1 cellular context compared by ENCODE assay signal in the genomic region with DNA sequence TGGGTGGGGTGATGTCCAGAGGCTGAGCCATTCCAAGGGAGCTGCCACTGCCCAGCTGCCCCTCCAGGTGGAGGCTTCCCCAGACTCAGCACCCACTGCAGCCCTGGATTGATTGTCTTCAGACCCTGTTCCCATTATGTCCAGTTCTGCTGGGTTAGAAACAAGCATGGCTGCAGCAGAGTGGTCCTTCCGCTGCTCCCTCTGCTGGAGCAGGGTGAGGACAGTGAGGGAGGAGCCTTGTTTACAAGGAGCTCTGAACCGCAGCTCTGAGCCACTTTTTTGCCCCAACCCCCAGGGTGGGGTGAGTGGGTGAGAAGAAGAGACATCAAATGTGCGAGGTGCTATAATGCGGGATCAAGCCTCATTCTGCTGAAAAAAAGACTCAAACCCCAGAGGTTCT.
TF ChIP-seq lines count a peak whose summit lies in the region.

No MANE protein-coding gene starts in this region.

TF ChIP-seq in SK-N-SH treated with all-trans-retinoic acid at 6 μM for 48 hours, 23 proteins besides CTCF, POLR2A, EP300 and RAD21 (continued from another document):
- TF ChIP-seq, protein P1, sequence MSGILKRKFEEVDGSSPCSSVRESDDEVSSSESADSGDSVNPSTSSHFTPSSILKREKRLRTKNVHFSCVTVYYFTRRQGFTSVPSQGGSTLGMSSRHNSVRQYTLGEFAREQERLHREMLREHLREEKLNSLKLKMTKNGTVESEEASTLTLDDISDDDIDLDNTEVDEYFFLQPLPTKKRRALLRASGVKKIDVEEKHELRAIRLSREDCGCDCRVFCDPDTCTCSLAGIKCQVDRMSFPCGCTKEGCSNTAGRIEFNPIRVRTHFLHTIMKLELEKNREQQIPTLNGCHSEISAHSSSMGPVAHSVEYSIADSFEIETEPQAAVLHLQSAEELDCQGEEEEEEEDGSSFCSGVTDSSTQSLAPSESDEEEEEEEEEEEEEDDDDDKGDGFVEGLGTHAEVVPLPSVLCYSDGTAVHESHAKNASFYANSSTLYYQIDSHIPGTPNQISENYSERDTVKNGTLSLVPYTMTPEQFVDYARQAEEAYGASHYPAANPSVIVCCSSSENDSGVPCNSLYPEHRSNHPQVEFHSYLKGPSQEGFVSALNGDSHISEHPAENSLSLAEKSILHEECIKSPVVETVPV (CRISPR knock-in tag; IDR thresholded peaks at IDR 0.05): no peak
- TF ChIP-seq ISL1 (CRISPR knock-in tag; IDR thresholded peaks at IDR 0.05) (no peak), ZNF8 (CRISPR knock-in tag; IDR thresholded peaks at IDR 0.05) (no peak), SNAI2 (CRISPR knock-in tag; IDR thresholded peaks at IDR 0.05) (no peak), ZFP30 (CRISPR knock-in tag; IDR thresholded peaks at IDR 0.05) (no peak), BACH2 (CRISPR knock-in tag; IDR thresholded peaks at IDR 0.05; ENCODE audit: borderline replicate concordance) (no peak)
